In the genomic region with DNA sequence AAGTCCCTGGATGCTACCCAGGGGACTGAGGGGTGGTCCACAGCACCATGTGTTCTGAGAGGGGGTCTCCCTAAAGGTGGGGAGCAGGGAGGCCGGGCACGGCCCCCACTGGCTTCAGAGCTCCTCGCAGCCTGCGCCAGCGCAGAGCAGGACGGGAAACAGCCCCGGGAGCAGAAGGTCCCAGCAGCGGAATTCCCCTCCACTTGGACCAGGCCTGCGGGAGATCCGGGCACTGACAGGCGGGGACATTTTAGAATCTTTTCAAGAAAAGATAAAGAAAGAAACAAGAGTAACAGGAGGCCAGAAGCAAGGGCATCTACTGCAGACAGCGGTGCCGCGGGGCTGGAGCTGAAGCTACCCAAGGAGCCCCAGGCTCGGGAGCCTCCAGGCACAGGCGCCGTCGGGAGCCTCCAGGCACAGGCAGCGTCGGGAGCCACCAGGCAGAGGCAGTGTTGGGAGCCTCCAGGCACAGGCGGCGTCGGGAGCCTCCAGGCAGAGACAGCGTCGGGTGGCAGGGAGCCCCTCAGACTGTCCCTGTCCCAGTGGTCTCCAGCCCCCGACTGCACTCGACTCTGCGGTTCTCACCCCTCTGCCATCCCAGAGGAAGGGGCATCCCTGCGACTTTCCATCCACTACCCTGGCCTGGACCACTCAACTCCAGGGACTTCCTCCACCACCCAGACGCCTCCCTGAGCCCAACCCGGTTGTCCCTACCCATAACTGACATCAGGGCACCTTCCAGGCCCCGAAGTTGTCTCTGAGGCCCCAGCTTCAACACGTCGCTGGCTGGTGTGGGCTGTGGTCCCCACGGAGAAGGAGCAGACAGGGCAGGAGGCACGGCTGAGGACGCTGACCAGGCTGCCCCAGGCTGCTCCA, we compare ENCODE assay signal across 19 cellular contexts.
DNase-seq lines count a peak whose midpoint lies in the region; ATAC-seq and TF ChIP-seq lines count a peak whose summit lies in the region.
"Had no signal": no experiment of that assay in that cellular context is flagged by ENCODE, and none has a peak within 500 bp of the region (broad histone marks: within the 10 kb centered on the region; RNA-seq: fewer than 3 reads in every experiment).

No MANE protein-coding gene starts in this region.

- H3K9me3 ChIP-seq in left ventricle myocardium inferior (replicated peaks) (peaks cover 44% of the 10 kb centered on the region), HEK293 (ENCODE audit: control insufficient read depth, insufficient read depth, low read depth, low read length) (no peaks in the 10 kb centered on the region), lower lobe of right lung (peaks cover 3% of the 10 kb centered on the region), upper lobe of right lung (no peaks in the 10 kb centered on the region)

- H3K36me3 ChIP-seq in left ventricle myocardium inferior (no peaks in the 10 kb centered on the region), HEK293 (ENCODE audit: control insufficient read depth in 2 of 2, insufficient read depth in 1 of 2, low read length in 2 of 2) (no peaks in the 10 kb centered on the region), lower lobe of right lung (no peaks in the 10 kb centered on the region), upper lobe of right lung (no peaks in the 10 kb centered on the region)

- CTCF ChIA-PET in HEK293 (lab: Yijun Ruan, JAX) = interaction anchor here (0.6 kb wide), 1 partner anchor 939 kb away, joined by 7 read pairs; no protein-coding TSS in a partner anchor

- TF ChIP-seq CTCF in left ventricle myocardium inferior (IDR thresholded peaks at IDR 0.05; ENCODE audit: borderline replicate concordance) (no peak), HEK293 (tag by site-specific recombination; IDR thresholded peaks at IDR 0.05) (no peak), lower lobe of right lung (IDR thresholded peaks at IDR 0.05) (no peak), upper lobe of right lung (IDR thresholded peaks at IDR 0.05) (no peak)

- H3K27ac ChIP-seq in left ventricle myocardium inferior (replicated peaks) (no peak overlapping the region), HEK293 (ENCODE audit: extremely low read depth, low read depth, low read length) (no peak overlapping the region), lower lobe of right lung (no peak overlapping the region), upper lobe of right lung (no peak overlapping the region)
- H3K27ac ChIP-seq: PC-9 had no signal

- DNase-seq in left ventricle myocardium inferior = peak; percentile 10
- DNase-seq in Right ventricle myocardium inferior (ENCODE audit: missing footprints) = no peak
- DNase-seq in lower lobe of right lung = peak; percentile 38
- peak; percentile 56 for DNase-seq in upper lobe of right lung
- DNase-seq in SIG-M5 (lab: John Stamatoyannopoulos, UW) = no peak
- no peak for DNase-seq in putamen (ENCODE audit: low spot score)
- DNase-seq: ACHN; CD8-positive, alpha-beta memory T cell; DND-41; GF-D8; Karpas-422; MM.1S; NCI-H1105; NCI-H187; NCI-H446; NCI-H774; PC-9; SHP77 treated with DMSO at 0.1 percent for 48 hours had no signal

- intact Hi-C loops in left ventricle myocardium inferior (cut with micrococcal nuclease) = no loop called here
- intact Hi-C loops in Right ventricle myocardium inferior (cut with DNase I) = no loop called here
- intact Hi-C loops in lower lobe of right lung (cut with DNase I) = no loop called here
- intact Hi-C loops in upper lobe of right lung (cut with DNase I) = no loop called here

- no peaks in the 10 kb centered on the region for H3K4me1 ChIP-seq in left ventricle myocardium inferior
- no peaks in the 10 kb centered on the region for H3K4me1 ChIP-seq in HEK293 (ENCODE audit: control insufficient read depth, insufficient read depth, low read length)
- H3K4me1 ChIP-seq in lower lobe of right lung = no peaks in the 10 kb centered on the region
- H3K4me1 ChIP-seq in upper lobe of right lung = no peaks in the 10 kb centered on the region

- H3K4me3 ChIP-seq in left ventricle myocardium inferior (no peak overlapping the region), HEK293 (ENCODE audit: low read depth, low read length) (no peak overlapping the region), lower lobe of right lung (no peak overlapping the region), upper lobe of right lung (no peak overlapping the region)
- H3K4me3 ChIP-seq: PC-9 had no signal

- H3K27me3 ChIP-seq in left ventricle myocardium inferior (ENCODE audit: low read depth) (peaks cover 35% of the 10 kb centered on the region), lower lobe of right lung (ENCODE audit: low read depth) (no peaks in the 10 kb centered on the region), upper lobe of right lung (no peaks in the 10 kb centered on the region)

- POLR2A ChIA-PET in HEK293 (lab: Yijun Ruan, JAX) = no interaction called here

- ATAC-seq in Right ventricle myocardium inferior = no peak
- no peak for ATAC-seq in lower lobe of right lung
- ATAC-seq in upper lobe of right lung = peak; percentile 5

TF ChIP-seq in HEK293, 187 proteins besides CTCF, POLR2A, EP300 and RAD21:
- TF ChIP-seq KLF17 (tag by site-specific recombination; IDR thresholded peaks at IDR 0.05) = no peak
- peak; percentile 14; the same call in 1 of the 2 replicates for TF ChIP-seq ZNF555 (tag by site-specific recombination; conservative IDR thresholded peaks at IDR 0.05)
- no peak for TF ChIP-seq ZNF274 (IDR thresholded peaks at IDR 0.05; ENCODE audit: low read length)
- TF ChIP-seq ZNF274 (tag by site-specific recombination; IDR thresholded peaks at IDR 0.05; ENCODE audit: borderline replicate concordance) = no peak
- TF ChIP-seq ZEB2 (tag by site-specific recombination; IDR thresholded peaks at IDR 0.05) = no peak
- TF ChIP-seq, protein P1, sequence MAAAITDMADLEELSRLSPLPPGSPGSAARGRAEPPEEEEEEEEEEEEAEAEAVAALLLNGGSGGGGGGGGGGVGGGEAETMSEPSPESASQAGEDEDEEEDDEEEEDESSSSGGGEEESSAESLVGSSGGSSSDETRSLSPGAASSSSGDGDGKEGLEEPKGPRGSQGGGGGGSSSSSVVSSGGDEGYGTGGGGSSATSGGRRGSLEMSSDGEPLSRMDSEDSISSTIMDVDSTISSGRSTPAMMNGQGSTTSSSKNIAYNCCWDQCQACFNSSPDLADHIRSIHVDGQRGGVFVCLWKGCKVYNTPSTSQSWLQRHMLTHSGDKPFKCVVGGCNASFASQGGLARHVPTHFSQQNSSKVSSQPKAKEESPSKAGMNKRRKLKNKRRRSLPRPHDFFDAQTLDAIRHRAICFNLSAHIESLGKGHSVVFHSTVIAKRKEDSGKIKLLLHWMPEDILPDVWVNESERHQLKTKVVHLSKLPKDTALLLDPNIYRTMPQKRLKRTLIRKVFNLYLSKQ (tag by site-specific recombination; IDR thresholded peaks at IDR 0.05; ENCODE audit: borderline replicate concordance) = no peak
TF ChIP-seq in HEK293: peak in this region for 1.

Comparison
In these comparisons a context has a peak if more than half of its experiments do, and no peak if none do; other contexts are left out.
1. DNase-seq: peak in left ventricle myocardium inferior (single experiment), lower lobe of right lung (single experiment) and upper lobe of right lung (single experiment); none in Right ventricle myocardium inferior (single experiment), SIG-M5 (single experiment) and putamen (single experiment).